In genomic region chr5:120605325-120606079, GRCh38 we compare ENCODE assay signal across 1 cellular context.
TF ChIP-seq lines count a peak whose summit lies in the region.

No MANE protein-coding gene starts in this region.

TF ChIP-seq in HepG2, 621 proteins besides CTCF, POLR2A, EP300 and RAD21 (continued from another document):
- TF ChIP-seq THRA (CRISPR knock-in tag; IDR thresholded peaks at IDR 0.05; ENCODE audit: borderline replicate concordance) (no peak), ZNF891 (CRISPR knock-in tag; IDR thresholded peaks at IDR 0.05) (no peak), ZNF430 (CRISPR knock-in tag; IDR thresholded peaks at IDR 0.05) (no peak), ZNF280D (CRISPR knock-in tag; IDR thresholded peaks at IDR 0.05) (no peak), NFATC3 (CRISPR knock-in tag; IDR thresholded peaks at IDR 0.05) (no peak), ZNF275 (CRISPR knock-in tag; IDR thresholded peaks at IDR 0.05; ENCODE audit: borderline replicate concordance) (no peak), ZSCAN9 (CRISPR knock-in tag; IDR thresholded peaks at IDR 0.05; ENCODE audit: borderline replicate concordance) (no peak), SKI (IDR thresholded peaks at IDR 0.05; ENCODE audit: partially characterized antibody) (no peak), NR2F2 (IDR thresholded peaks at IDR 0.05; ENCODE audit: borderline replicate concordance, low read depth) (no peak), ZNF766 (CRISPR knock-in tag; IDR thresholded peaks at IDR 0.05; ENCODE audit: borderline replicate concordance) (no peak), ZNF577 (CRISPR knock-in tag; IDR thresholded peaks at IDR 0.05; ENCODE audit: borderline replicate concordance, low read depth) (no peak), ZBTB40 (IDR thresholded peaks at IDR 0.05) (no peak), ZBTB40 (CRISPR knock-in tag; IDR thresholded peaks at IDR 0.05) (no peak), ZNF34 (CRISPR knock-in tag; IDR thresholded peaks at IDR 0.05; ENCODE audit: borderline replicate concordance) (no peak), HHEX (CRISPR knock-in tag; IDR thresholded peaks at IDR 0.05) (no peak)
TF ChIP-seq in HepG2: peak in this region for 0.
